In the genomic region with DNA sequence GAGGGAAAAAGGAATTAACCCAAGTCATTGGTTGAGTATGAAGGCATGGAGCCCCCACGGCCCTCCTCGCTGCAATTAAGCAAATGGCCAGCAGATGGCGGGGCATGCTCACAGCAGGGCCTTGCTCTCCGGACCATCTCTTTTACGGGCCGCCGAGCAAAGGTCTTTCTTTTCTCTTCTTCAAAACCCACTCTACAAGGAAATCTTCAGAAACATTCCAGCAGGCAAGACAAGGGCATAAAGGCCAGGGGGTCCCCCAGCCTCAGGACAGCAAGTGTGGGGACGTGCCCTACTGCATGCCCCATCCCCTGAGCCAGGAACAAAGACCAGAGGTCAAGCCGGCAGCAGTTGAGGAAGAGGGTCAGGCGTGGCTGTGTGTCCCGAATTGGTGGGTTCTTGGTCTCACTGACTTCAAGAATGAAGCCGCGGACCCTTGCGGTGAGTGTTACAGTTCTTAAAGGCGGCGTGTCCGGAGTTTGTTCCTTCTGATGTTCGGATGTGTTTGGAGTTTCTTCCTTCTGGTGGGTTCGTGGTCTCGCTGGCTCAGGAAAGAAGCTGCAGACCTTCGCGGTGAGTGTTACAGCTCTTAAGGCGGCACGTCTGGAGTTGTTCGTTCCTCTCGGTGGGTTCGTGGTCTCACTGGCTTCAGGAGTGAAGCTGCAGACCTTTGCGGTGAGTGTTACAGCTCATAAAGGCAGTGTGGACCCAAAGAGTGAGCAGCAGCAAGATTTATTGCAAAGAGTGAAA, we compare ENCODE assay signal across 8 cellular contexts. TPM values are rescaled to one million over a fixed set of nuclear protein-coding genes. Genes with fewer than 3 reads are reported as not detected.
A peak's percentile ranks its signal among the peaks of the same experiment; 100 is the strongest.
DNase-seq lines count a peak whose midpoint lies in the region; ATAC-seq and TF ChIP-seq lines count a peak whose summit lies in the region.
"Not testable (repeated sequence)": the region's sequence is repeated elsewhere in the genome, so short reads cannot be mapped to it uniquely, and the experiment has no call there.

No MANE protein-coding gene starts in this region.

- CTCF ChIA-PET in naive thymus-derived CD4-positive, alpha-beta T cell (lab: Charles Lee) = interaction anchor here (0.7 to 5.4 kb wide), 12 partner anchors 11 to 263 kb away, joined by 3 to 31 read pairs (median 4); no protein-coding TSS in a partner anchor

- DNase-seq in Caki2 (ENCODE audit: low read depth) (peak; percentile 49), LNCaP clone FGC (ENCODE audit: low read depth) (peak; percentile 6), RWPE2 (ENCODE audit: low spot score) (peak; percentile 88), fibroblast of lung (ENCODE audit: low read depth in 2 of 2) (peak; percentile 52 to 73)
- DNase-seq in activated T-helper 1 cell treated with anti-CD3 and anti-CD28 coated beads, Interleukin-2, amount 50 U/mL, for 16 hours (ENCODE audit: low read depth in 1 of 2, low spot score in 1 of 2) = peak; percentile 72 to 86
- peak; percentile 64 to 88 (median 76) for DNase-seq in naive thymus-derived CD4-positive, alpha-beta T cell
- DNase-seq in stimulated activated CD8-positive, alpha-beta memory T cell treated with anti-CD3 and anti-CD28 coated beads, Interleukin-4, amount 100 ng/mL, for 48 hours = peak; percentile 97

- peak; percentile 97 for TF ChIP-seq CTCF in LNCaP clone FGC (IDR thresholded peaks at IDR 0.05; ENCODE audit: control insufficient read depth, extremely low read depth, insufficient read depth)
- TF ChIP-seq CTCF in RWPE2 (IDR thresholded peaks at IDR 0.05; ENCODE audit: poor library complexity, severe bottlenecking) = peak; percentile 100
- peak; percentile 95 for TF ChIP-seq CTCF in fibroblast of lung (conservative IDR thresholded peaks at IDR 0.05 in 1 of 2, IDR thresholded peaks at IDR 0.05 in 1 of 2; ENCODE audit: low read depth in 1 of 2, low read length in 2 of 2)

- POLR2A ChIA-PET in naive thymus-derived CD4-positive, alpha-beta T cell (lab: Charles Lee) = not testable (repeated sequence)

- not testable (repeated sequence) for H3K9me3 Mint-ChIP-seq in naive thymus-derived CD4-positive, alpha-beta T cell

- H3K27me3 Mint-ChIP-seq in naive thymus-derived CD4-positive, alpha-beta T cell = peaks cover 0 to 37% (median 8%) of the 10 kb centered on the region in 5 donors

- H3K79me2 ChIP-seq in fibroblast of lung (ENCODE audit: control insufficient read depth, insufficient read depth, low read length) = not testable (repeated sequence)

- H3K4me3 Mint-ChIP-seq in naive thymus-derived CD4-positive, alpha-beta T cell = peak overlapping the region; percentile 80 to 95 (median 86)

- not testable (repeated sequence) for H3K36me3 Mint-ChIP-seq in naive thymus-derived CD4-positive, alpha-beta T cell

- not testable (repeated sequence) for H3K27ac ChIP-seq in RWPE2 (ENCODE audit: poor library complexity, severe bottlenecking); naive thymus-derived CD4-positive, alpha-beta T cell (ENCODE audit: low read depth, low read length)
- H3K27ac ChIP-seq in fibroblast of lung (ENCODE audit: insufficient read depth, low read length) = peak overlapping the region; percentile 31

- ATAC-seq in GM21619 (IDR thresholded peaks at IDR 0.05; ENCODE audit: unreplicated experiment) = peak; percentile 64
- ATAC-seq in RWPE2 (ENCODE audit: low read depth) = peak; percentile 88
- peak; percentile 97 for ATAC-seq in naive thymus-derived CD4-positive, alpha-beta T cell

- in situ Hi-C loops in Caki2 (cut with HindIII; ENCODE audit: low pct_unique_long_range_greater_than_20kb, low sequenced_read_pairs) = not testable (repeated sequence)

- H4K20me1 ChIP-seq in fibroblast of lung (ENCODE audit: control insufficient read depth, extremely low read depth, insufficient read depth, low read length) = not testable (repeated sequence)

- peak overlapping the region; percentile 98 for H2AFZ ChIP-seq in fibroblast of lung (ENCODE audit: low read length)

- not testable (repeated sequence) for H3K27me3 ChIP-seq in RWPE2 (ENCODE audit: insufficient read depth, poor library complexity, severe bottlenecking); fibroblast of lung (ENCODE audit: control insufficient read depth, insufficient read depth, low read length); naive thymus-derived CD4-positive, alpha-beta T cell (ENCODE audit: control insufficient read depth in 2 of 2, insufficient read depth in 2 of 2, low read length in 2 of 2)

- not testable (repeated sequence) for H3K4me3 ChIP-seq in LNCaP clone FGC (ENCODE audit: low read depth, low read length); RWPE2 (ENCODE audit: severe bottlenecking)
- H3K4me3 ChIP-seq in fibroblast of lung (replicated peaks in 1 of 4; ENCODE audit: control extremely low read depth in 1 of 4, insufficient read depth in 1 of 4, low read depth in 3 of 4, low read length in 4 of 4) = peak overlapping the region; percentile 33 to 57 (median 42)
- H3K4me3 ChIP-seq in naive thymus-derived CD4-positive, alpha-beta T cell (ENCODE audit: low read length) = peak overlapping the region; percentile 22

- intact Hi-C loops in naive thymus-derived CD4-positive, alpha-beta T cell (cut with micrococcal nuclease) = loop anchor here (1.0 to 10.0 kb wide), 8 partner anchors 21 to 726 kb away; partner anchors contain the start of genes LPIN3 (in 2 of the 2) and TOP1 (in 1 of the 2)

- peak overlapping the region; percentile 31 for H3K9ac ChIP-seq in fibroblast of lung (ENCODE audit: insufficient read depth, low read length)

- not testable (repeated sequence) for H3K36me3 ChIP-seq in RWPE2 (ENCODE audit: low read depth); fibroblast of lung (ENCODE audit: control insufficient read depth, insufficient read depth, low read length); naive thymus-derived CD4-positive, alpha-beta T cell (ENCODE audit: control insufficient read depth in 2 of 3, insufficient read depth in 3 of 3, low read length in 3 of 3)

- H3K4me1 ChIP-seq in RWPE2 (ENCODE audit: insufficient read depth, poor library complexity, severe bottlenecking); fibroblast of lung (ENCODE audit: control insufficient read depth, extremely low read depth, insufficient read depth, low read length); naive thymus-derived CD4-positive, alpha-beta T cell (ENCODE audit: control insufficient read depth in 2 of 2, insufficient read depth in 2 of 2, low read length in 2 of 2): not testable (repeated sequence)

- H3K9me3 ChIP-seq in RWPE2 (ENCODE audit: severe bottlenecking); fibroblast of lung (ENCODE audit: control insufficient read depth, insufficient read depth, low read depth, low read length); naive thymus-derived CD4-positive, alpha-beta T cell (ENCODE audit: control insufficient read depth in 2 of 3, low read length in 3 of 3): not testable (repeated sequence)

- peak overlapping the region; percentile 98 for H3K4me2 ChIP-seq in fibroblast of lung (ENCODE audit: extremely low read depth, insufficient read depth, low read length)

- H3K4me1 Mint-ChIP-seq in naive thymus-derived CD4-positive, alpha-beta T cell = peaks cover 5 to 12% (median 9%) of the 10 kb centered on the region in 7 donors

- H3K27ac Mint-ChIP-seq in naive thymus-derived CD4-positive, alpha-beta T cell = peak overlapping the region in 5 of 9 donors; percentile 6 to 73 (median 29)

RNA-seq across cellular contexts. Expression of gene TOP1, which starts 59.6 kb away (rescaled TPM):
- total RNA-seq in Caki2 (2014; rRNA removed; shearing (Covaris generic); ENCODE audit: low replicate concordance) = 10.3 and 18.4 TPM in 2 replicates
- total RNA-seq in fibroblast of lung = 27.0 and 35.3 TPM in 2 replicates
- polyA plus RNA-seq in fibroblast of lung = 18.4 and 36.0 TPM in 2 replicates
- polyA plus RNA-seq in fibroblast of lung (2012) = 59.0 and 106 TPM in 2 replicates
- 7.2 and 9.9 TPM in 2 replicates for polyA minus RNA-seq in fibroblast of lung (ENCODE audit: low replicate concordance)
- total RNA-seq in naive thymus-derived CD4-positive, alpha-beta T cell = 10 to 100 TPM; 32.0 to 82.8 (median 43.4) TPM
- 10 to 100 TPM; 10.2 to 13.6 TPM for polyA plus RNA-seq in naive thymus-derived CD4-positive, alpha-beta T cell

Comparison
In these comparisons a context has a peak if more than half of its experiments do, and no peak if none do; other contexts are left out.
1. DNase-seq: peak in every context shown above with its lines; median percentile 97 in stimulated activated CD8-positive, alpha-beta memory T cell treated with anti-CD3 and anti-CD28 coated beads, Interleukin-4, amount 100 ng/mL, for 48 hours; 88 in RWPE2; 79 in activated T-helper 1 cell treated with anti-CD3 and anti-CD28 coated beads, Interleukin-2, amount 50 U/mL, for 16 hours; 76 in naive thymus-derived CD4-positive, alpha-beta T cell; 62 in fibroblast of lung; 49 in Caki2; 6 in LNCaP clone FGC.